Comparison of ENCODE assay signal across 8 cellular contexts in the genomic region with DNA sequence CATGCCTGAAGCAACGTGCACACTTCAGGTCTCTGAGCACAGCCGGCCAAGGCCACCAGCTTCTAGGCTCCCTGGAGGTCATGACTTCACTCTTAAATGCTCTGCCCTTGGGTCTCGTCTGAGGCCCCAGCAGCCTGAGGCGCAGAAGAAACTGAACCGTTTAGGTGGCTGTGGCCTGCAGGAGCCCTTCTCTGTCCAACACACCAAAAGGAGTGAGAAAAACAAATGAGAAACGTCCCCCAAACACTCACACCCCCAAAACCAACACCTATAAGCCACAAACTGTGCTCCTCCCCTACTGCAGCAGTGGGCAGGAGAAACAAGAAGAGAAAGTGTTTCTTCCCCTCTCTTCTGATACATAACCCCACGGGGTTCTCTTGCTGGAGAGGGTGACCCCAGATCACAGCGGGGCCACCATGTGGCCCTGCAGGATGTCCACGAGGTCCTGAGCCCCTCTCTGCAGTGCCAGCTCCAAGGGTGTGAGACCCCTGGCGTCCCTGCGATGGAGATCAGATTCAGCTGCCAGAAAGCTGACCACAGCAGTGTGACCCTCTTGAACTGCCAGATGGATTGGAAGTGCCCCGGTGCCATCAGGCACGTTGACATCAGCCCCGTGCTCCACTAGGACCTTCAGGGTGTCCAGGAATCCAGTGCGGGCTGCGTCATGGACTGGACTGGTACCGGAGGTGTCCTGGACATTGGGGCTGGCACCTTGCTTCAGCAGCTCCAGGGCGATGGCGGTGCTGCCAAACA. TPM values are rescaled to one million over a fixed set of nuclear protein-coding genes. Genes with fewer than 3 reads are reported as not detected.
DNase-seq lines count a peak whose midpoint lies in the region; ATAC-seq and TF ChIP-seq lines count a peak whose summit lies in the region.

No MANE protein-coding gene starts in this region.

- H3K27me3 ChIP-seq in MG63 (no peaks in the 10 kb centered on the region), right cardiac atrium (ENCODE audit: control insufficient read depth, insufficient read depth) (no peaks in the 10 kb centered on the region)

- peaks cover 8 to 32% of the 10 kb centered on the region in 2 donors for H3K36me3 Mint-ChIP-seq in activated T-cell treated with anti-CD3 and anti-CD28 coated beads, Interleukin-2, amount 50 U/mL, for 72 hours (ENCODE audit: insufficient read depth in 2 of 2)

- intact Hi-C loops in right cardiac atrium (cut with DNase I) = loop anchor here in 1 of 4 donors (10.0 kb wide), 1 partner anchor 62 kb away; a partner anchor contains a TSS

- H3K4me1 ChIP-seq in right cardiac atrium (ENCODE audit: control insufficient read depth, insufficient read depth, low read length) = no peaks in the 10 kb centered on the region

- TF ChIP-seq POLR2A in GM10847 (IDR thresholded peaks at IDR 0.05; ENCODE audit: extremely low read depth, insufficient read length) = peak; percentile 15

- H3K9me3 Mint-ChIP-seq in activated T-cell treated with anti-CD3 and anti-CD28 coated beads, Interleukin-2, amount 50 U/mL, for 72 hours = no peaks in the 10 kb centered on the region

- WGBS in right cardiac atrium = 61% methylated on average over 19 of the region's 19 CpGs

- H3K27ac Mint-ChIP-seq in activated T-cell treated with anti-CD3 and anti-CD28 coated beads, Interleukin-2, amount 50 U/mL, for 72 hours = peak overlapping the region; percentile 93

- H3K4me3 ChIP-seq in MG63 = peak overlapping the region; percentile 79
- no peak overlapping the region for H3K4me3 ChIP-seq in right cardiac atrium (ENCODE audit: low read length)

- H3K4me3 Mint-ChIP-seq in activated T-cell treated with anti-CD3 and anti-CD28 coated beads, Interleukin-2, amount 50 U/mL, for 72 hours = peak overlapping the region; percentile 96 to 99

- peaks cover 34% of the 10 kb centered on the region for H3K36me3 ChIP-seq in MG63

- peaks cover 61% of the 10 kb centered on the region for H3K4me1 Mint-ChIP-seq in activated T-cell treated with anti-CD3 and anti-CD28 coated beads, Interleukin-2, amount 50 U/mL, for 72 hours (ENCODE audit: low read depth)

- peak overlapping the region; percentile 28 for H3K27ac ChIP-seq in right cardiac atrium (ENCODE audit: low read length)

- no peaks in the 10 kb centered on the region for H3K9me3 ChIP-seq in MG63
- H3K9me3 ChIP-seq in right cardiac atrium (ENCODE audit: control insufficient read depth, low read length) = no peaks in the 10 kb centered on the region

- H3K27me3 Mint-ChIP-seq in activated T-cell treated with anti-CD3 and anti-CD28 coated beads, Interleukin-2, amount 50 U/mL, for 72 hours (ENCODE audit: low read depth) = no peaks in the 10 kb centered on the region

- no peak for DNase-seq in MG63
- peak; percentile 63 to 79 for DNase-seq in activated T-cell treated with anti-CD3 and anti-CD28 coated beads, Interleukin-2, amount 50 U/mL, for 72 hours
- DNase-seq in right cardiac atrium = peak in 2 of 3 donors; percentile 45 to 76
- DNase-seq in stimulated activated CD8-positive, alpha-beta memory T cell treated with anti-CD3 and anti-CD28 coated beads, Interleukin-4, amount 100 ng/mL, for 48 hours = peak; percentile 74
- DNase-seq in D341Med (ENCODE audit: low spot score) = no peak
- DNase-seq in midbrain (lab: John Stamatoyannopoulos, UW) = no peak

- ATAC-seq in activated T-cell treated with anti-CD3 and anti-CD28 coated beads, Interleukin-2, amount 50 U/mL, for 72 hours (replicated peaks in 1 of 2) = peak; percentile 10 to 35
- no peak for ATAC-seq in right cardiac atrium
- no peak for ATAC-seq in HG02970 (IDR thresholded peaks at IDR 0.05; ENCODE audit: low FRiP score, unreplicated experiment)

RNA-seq across cellular contexts. Expression of a gene that starts 1.0 kb away (rescaled TPM):
- 31.7 and 43.3 TPM in 2 replicates for total RNA-seq in MG63 (2014; rRNA removed; shearing (Covaris generic); ENCODE audit: low replicate concordance)
- 10 to 100 TPM; 48.4 to 61.7 TPM for total RNA-seq in activated T-cell treated with anti-CD3 and anti-CD28 coated beads, Interleukin-2, amount 50 U/mL, for 72 hours
- 10 to 100 TPM; 10.5 to 13.0 (median 12.1) TPM for total RNA-seq in right cardiac atrium
- 9.3 TPM for polyA plus RNA-seq in right cardiac atrium

RNA-seq across cellular contexts. Expression of a gene that starts 1.9 kb away (rescaled TPM):
- total RNA-seq in MG63 (2014; rRNA removed; shearing (Covaris generic); ENCODE audit: low replicate concordance) = 24.9 and 43.3 TPM in 2 replicates
- total RNA-seq in activated T-cell treated with anti-CD3 and anti-CD28 coated beads, Interleukin-2, amount 50 U/mL, for 72 hours = 10 to 100 TPM; 69.6 to 72.8 TPM
- 1 to 10 TPM; 6.1 to 7.6 (median 7.0) TPM for total RNA-seq in right cardiac atrium
- polyA plus RNA-seq in right cardiac atrium = 9.4 TPM

RNA-seq across cellular contexts. Expression of a gene that starts 20.3 kb away (rescaled TPM):
- 1.4 TPM in 1 of 2 replicates, not detected in the other for total RNA-seq in MG63 (2014; rRNA removed; shearing (Covaris generic); ENCODE audit: low replicate concordance)
- not detected for total RNA-seq in activated T-cell treated with anti-CD3 and anti-CD28 coated beads, Interleukin-2, amount 50 U/mL, for 72 hours
- total RNA-seq in right cardiac atrium = not detected
- polyA plus RNA-seq in right cardiac atrium = 0.09 TPM

RNA-seq across cellular contexts. Expression of a gene that starts 23.1 kb away (rescaled TPM):
- 16.6 and 27.0 TPM in 2 replicates for total RNA-seq in MG63 (2014; rRNA removed; shearing (Covaris generic); ENCODE audit: low replicate concordance)
- 10 to 100 TPM; 35.4 to 37.0 TPM for total RNA-seq in activated T-cell treated with anti-CD3 and anti-CD28 coated beads, Interleukin-2, amount 50 U/mL, for 72 hours
- total RNA-seq in right cardiac atrium = 10 to 100 TPM; 45.1 to 54.0 (median 48.9) TPM
- 48.0 TPM for polyA plus RNA-seq in right cardiac atrium

RNA-seq across cellular contexts. Expression of a gene that starts 49.6 kb away (rescaled TPM):
- not detected in 2 replicates for total RNA-seq in MG63 (2014; rRNA removed; shearing (Covaris generic); ENCODE audit: low replicate concordance)
- 1 to 10 TPM in 1 of 2 donors, under 1 TPM in 1; 0.19 to 1.8 TPM for total RNA-seq in activated T-cell treated with anti-CD3 and anti-CD28 coated beads, Interleukin-2, amount 50 U/mL, for 72 hours
- total RNA-seq in right cardiac atrium = under 1 TPM in 3 of 4 donors, not detected in 1; 0.15 to 0.31 (median 0.19) TPM
- polyA plus RNA-seq in right cardiac atrium = 0.16 TPM

Comparison
In these comparisons a context has a peak if more than half of its experiments do, and no peak if none do; other contexts are left out.
1. DNase-seq: peak in activated T-cell treated with anti-CD3 and anti-CD28 coated beads, Interleukin-2, amount 50 U/mL, for 72 hours (2 of 2), right cardiac atrium (2 of 3) and stimulated activated CD8-positive, alpha-beta memory T cell treated with anti-CD3 and anti-CD28 coated beads, Interleukin-4, amount 100 ng/mL, for 48 hours (single experiment); none in MG63 (single experiment), D341Med (single experiment) and midbrain (single experiment).
2. ATAC-seq: peak in activated T-cell treated with anti-CD3 and anti-CD28 coated beads, Interleukin-2, amount 50 U/mL, for 72 hours (2 of 2); none in right cardiac atrium (0 of 2) and HG02970 (single experiment).